In genomic region chr20:2694519-2694918, GRCh38 we compare ENCODE assay signal across 18 cellular contexts. TPM values are rescaled to one million over a fixed set of nuclear protein-coding genes. Genes with fewer than 3 reads are reported as not detected.
DNase-seq lines count a peak whose midpoint lies in the region; ATAC-seq and TF ChIP-seq lines count a peak whose summit lies in the region.
"Had no signal": no experiment of that assay in that cellular context is flagged by ENCODE, and none has a peak within 500 bp of the region (broad histone marks: within the 10 kb centered on the region; RNA-seq: fewer than 3 reads in every experiment).

No MANE protein-coding gene starts in this region.

- no peak for ATAC-seq in CD4-positive, alpha-beta T cell (ENCODE audit: poor library complexity)

- TF ChIP-seq CTCF in CD4-positive, alpha-beta T cell (IDR thresholded peaks at IDR 0.05): no peak
- TF ChIP-seq CTCF in glutamatergic neuron (IDR thresholded peaks at IDR 0.05; ENCODE audit: partially characterized antibody, unreplicated experiment) (no peak), neural cell (IDR thresholded peaks at IDR 0.05; ENCODE audit: poor library complexity, severe bottlenecking) (no peak), GM10248 (IDR thresholded peaks at IDR 0.05; ENCODE audit: control extremely low read depth, extremely low read depth, low read depth, missing control alignments) (no peak)

- no peak overlapping the region for H3K27ac ChIP-seq in CD4-positive, alpha-beta T cell (ENCODE audit: low read depth, low read length)
- H3K27ac ChIP-seq in neural cell (ENCODE audit: low read length): no peak overlapping the region
- no peak overlapping the region for H3K27ac ChIP-seq in effector memory CD4-positive, alpha-beta T cell (ENCODE audit: insufficient read depth, low read length, poor library complexity, severe bottlenecking)
- H3K27ac ChIP-seq: ascending aorta had no signal

- peaks cover 61% of the 10 kb centered on the region for H3K27me3 Mint-ChIP-seq in CD4-positive, alpha-beta T cell
- peaks cover 41% of the 10 kb centered on the region for H3K27me3 Mint-ChIP-seq in glutamatergic neuron (ENCODE audit: unreplicated experiment)

- no peaks in the 10 kb centered on the region for H3F3A ChIP-seq in neural cell (ENCODE audit: insufficient read depth, low read length, poor library complexity, severe bottlenecking)

- no peak overlapping the region for H3K27ac Mint-ChIP-seq in CD4-positive, alpha-beta T cell
- H3K27ac Mint-ChIP-seq in glutamatergic neuron (ENCODE audit: unreplicated experiment): no peak overlapping the region

- intact Hi-C loops in CD4-positive, alpha-beta T cell (cut with DNase I, micrococcal nuclease): no loop called here

- H3K4me3 ChIP-seq in NT2/D1 (ENCODE audit: insufficient read length, low read depth) (peak overlapping the region; percentile 40), neural cell (ENCODE audit: low read length) (peak overlapping the region; percentile 63)
- H3K4me3 ChIP-seq in effector memory CD4-positive, alpha-beta T cell (ENCODE audit: insufficient read depth, low read depth, low read length, poor library complexity, severe bottlenecking): no peak overlapping the region

- no peaks in the 10 kb centered on the region for H3K79me2 ChIP-seq in neural cell (replicated peaks; ENCODE audit: insufficient read depth, low read length)

- peak overlapping the region; percentile 32 for H3K9ac ChIP-seq in NT2/D1 (ENCODE audit: insufficient read length, low read depth)
- no peak overlapping the region for H3K9ac ChIP-seq in neural cell (ENCODE audit: low read length)

- no peak for TF ChIP-seq EP300 in neural cell (conservative IDR thresholded peaks at IDR 0.05; ENCODE audit: poor library complexity, severe bottlenecking)

- peak overlapping the region; percentile 35 for H3K4me2 ChIP-seq in neural cell (ENCODE audit: low read length)

- CTCF ChIA-PET in CD4-positive, alpha-beta T cell (lab: Charles Lee): interaction anchor here (1.8 to 2.1 kb wide), 2 partner anchors 35 to 58 kb away, joined by 6 read pairs; no protein-coding TSS in a partner anchor
- CTCF ChIA-PET in GM10248 (lab: Yijun Ruan, JAX): interaction anchor here (0.6 to 1.1 kb wide), 2 partner anchors 9 to 15 kb away, joined by 3 read pairs; no protein-coding TSS in a partner anchor

- no peak for TF ChIP-seq RAD21 in neural cell (conservative IDR thresholded peaks at IDR 0.05)

- H3K9me2 ChIP-seq in neural cell (ENCODE audit: insufficient read depth, low read length): no peaks in the 10 kb centered on the region

- peaks cover 18% of the 10 kb centered on the region for H3K4me1 ChIP-seq in NT2/D1 (ENCODE audit: insufficient read depth, insufficient read length)
- peaks cover 7% of the 10 kb centered on the region for H3K4me1 ChIP-seq in effector memory CD4-positive, alpha-beta T cell (ENCODE audit: control insufficient read depth, insufficient read depth, low read length, poor library complexity, severe bottlenecking)
- H3K4me1 ChIP-seq: BE2C had no signal

- H3K4me3 Mint-ChIP-seq in CD4-positive, alpha-beta T cell: peak overlapping the region; percentile 79
- peak overlapping the region; percentile 21 for H3K4me3 Mint-ChIP-seq in glutamatergic neuron (ENCODE audit: unreplicated experiment)

- H3K36me3 ChIP-seq in NT2/D1 (ENCODE audit: insufficient read depth, insufficient read length, low read length): no peaks in the 10 kb centered on the region
- no peaks in the 10 kb centered on the region for H3K36me3 ChIP-seq in neural cell (ENCODE audit: insufficient read depth, low read length)
- no peaks in the 10 kb centered on the region for H3K36me3 ChIP-seq in effector memory CD4-positive, alpha-beta T cell (ENCODE audit: control insufficient read depth, insufficient read depth, low read length)
- H3K36me3 ChIP-seq: ascending aorta, BE2C, heart left ventricle had no signal

- POLR2A ChIA-PET in CD4-positive, alpha-beta T cell (lab: Charles Lee): interaction anchor here (2.6 to 3.6 kb wide), 2 partner anchors 35 to 47 kb away, joined by 9 to 29 read pairs; no protein-coding TSS in a partner anchor
- POLR2A ChIA-PET in GM10248 (lab: Yijun Ruan, JAX): no interaction called here

- DNase-seq in CD4-positive, alpha-beta T cell: no peak
- DNase-seq in NT2/D1 (ENCODE audit: low read depth, low spot score) (no peak), glutamatergic neuron (no peak), NCI-H510A (lab: John Stamatoyannopoulos, UW) (no peak), GM10248 (ENCODE audit: extremely low spot score) (no peak)
- no peak for DNase-seq in effector memory CD4-positive, alpha-beta T cell
- no peak for DNase-seq in central memory CD4-positive, alpha-beta T cell
- DNase-seq: activated CD4-positive, alpha-beta T cell treated with anti-CD3 and anti-CD28 coated beads, Interleukin-2, amount 50 U/mL, for 1 hour; activated effector memory CD4-positive, alpha-beta T cell treated with anti-CD3 and anti-CD28 coated beads, Interleukin-2, amount 50 U/mL, for 16 hours; BE2C; cortex of kidney; DMS79 treated with DMSO at 0.1 percent for 48 hours; GOT3; NCI-H146; NCI-H345 had no signal

- peaks cover 19% of the 10 kb centered on the region for H3K4me1 Mint-ChIP-seq in CD4-positive, alpha-beta T cell (ENCODE audit: low read depth)
- peaks cover 19% of the 10 kb centered on the region for H3K4me1 Mint-ChIP-seq in glutamatergic neuron (ENCODE audit: low read depth, unreplicated experiment)

- H3K36me3 Mint-ChIP-seq in CD4-positive, alpha-beta T cell (ENCODE audit: low read depth): peaks cover 4% of the 10 kb centered on the region
- peaks cover 15% of the 10 kb centered on the region for H3K36me3 Mint-ChIP-seq in glutamatergic neuron (ENCODE audit: unreplicated experiment)

- peaks cover 26% of the 10 kb centered on the region for H3K27me3 ChIP-seq in CD4-positive, alpha-beta T cell (ENCODE audit: control insufficient read depth, insufficient read depth, low read length)
- H3K27me3 ChIP-seq in NT2/D1 (ENCODE audit: insufficient read depth, insufficient read length) (peaks cover 56% of the 10 kb centered on the region), neural cell (ENCODE audit: insufficient read depth, low read depth, low read length) (peaks cover 28% of the 10 kb centered on the region)
- H3K27me3 ChIP-seq in effector memory CD4-positive, alpha-beta T cell (replicated peaks; ENCODE audit: control insufficient read depth, insufficient read depth, low read length, poor library complexity, severe bottlenecking): peaks cover 21% of the 10 kb centered on the region

- no peak overlapping the region for H2AFZ ChIP-seq in neural cell (ENCODE audit: low read depth, low read length)

- no peaks in the 10 kb centered on the region for H3K9me3 ChIP-seq in CD4-positive, alpha-beta T cell (ENCODE audit: control insufficient read depth, low read length)
- H3K9me3 ChIP-seq in NT2/D1 (ENCODE audit: insufficient read depth, low read length) (no peaks in the 10 kb centered on the region), neural cell (ENCODE audit: low read length) (no peaks in the 10 kb centered on the region)
- no peaks in the 10 kb centered on the region for H3K9me3 ChIP-seq in effector memory CD4-positive, alpha-beta T cell (ENCODE audit: control insufficient read depth, low read length)
- H3K9me3 ChIP-seq: ascending aorta, BE2C, heart left ventricle had no signal

- H3K9me3 Mint-ChIP-seq in CD4-positive, alpha-beta T cell: no peaks in the 10 kb centered on the region
- H3K9me3 Mint-ChIP-seq in glutamatergic neuron (ENCODE audit: unreplicated experiment): peaks cover 15% of the 10 kb centered on the region

- H4K20me1 ChIP-seq in neural cell (ENCODE audit: insufficient read depth): no peaks in the 10 kb centered on the region

TF ChIP-seq in neural cell, 6 proteins besides CTCF, POLR2A, EP300 and RAD21:
- TF ChIP-seq MXI1 (conservative IDR thresholded peaks at IDR 0.05; ENCODE audit: poor library complexity, severe bottlenecking) (no peak), SMC3 (conservative IDR thresholded peaks at IDR 0.05; ENCODE audit: poor library complexity) (no peak), EZH2 (IDR thresholded peaks at IDR 0.05; ENCODE audit: borderline replicate concordance, insufficient read depth, low read length, poor library complexity, severe bottlenecking) (no peak), POLR2AphosphoS5 (IDR thresholded peaks at IDR 0.05) (no peak), TAF1 (IDR thresholded peaks at IDR 0.05; ENCODE audit: low read depth) (no peak)
- TF ChIP-seq, protein P1, sequence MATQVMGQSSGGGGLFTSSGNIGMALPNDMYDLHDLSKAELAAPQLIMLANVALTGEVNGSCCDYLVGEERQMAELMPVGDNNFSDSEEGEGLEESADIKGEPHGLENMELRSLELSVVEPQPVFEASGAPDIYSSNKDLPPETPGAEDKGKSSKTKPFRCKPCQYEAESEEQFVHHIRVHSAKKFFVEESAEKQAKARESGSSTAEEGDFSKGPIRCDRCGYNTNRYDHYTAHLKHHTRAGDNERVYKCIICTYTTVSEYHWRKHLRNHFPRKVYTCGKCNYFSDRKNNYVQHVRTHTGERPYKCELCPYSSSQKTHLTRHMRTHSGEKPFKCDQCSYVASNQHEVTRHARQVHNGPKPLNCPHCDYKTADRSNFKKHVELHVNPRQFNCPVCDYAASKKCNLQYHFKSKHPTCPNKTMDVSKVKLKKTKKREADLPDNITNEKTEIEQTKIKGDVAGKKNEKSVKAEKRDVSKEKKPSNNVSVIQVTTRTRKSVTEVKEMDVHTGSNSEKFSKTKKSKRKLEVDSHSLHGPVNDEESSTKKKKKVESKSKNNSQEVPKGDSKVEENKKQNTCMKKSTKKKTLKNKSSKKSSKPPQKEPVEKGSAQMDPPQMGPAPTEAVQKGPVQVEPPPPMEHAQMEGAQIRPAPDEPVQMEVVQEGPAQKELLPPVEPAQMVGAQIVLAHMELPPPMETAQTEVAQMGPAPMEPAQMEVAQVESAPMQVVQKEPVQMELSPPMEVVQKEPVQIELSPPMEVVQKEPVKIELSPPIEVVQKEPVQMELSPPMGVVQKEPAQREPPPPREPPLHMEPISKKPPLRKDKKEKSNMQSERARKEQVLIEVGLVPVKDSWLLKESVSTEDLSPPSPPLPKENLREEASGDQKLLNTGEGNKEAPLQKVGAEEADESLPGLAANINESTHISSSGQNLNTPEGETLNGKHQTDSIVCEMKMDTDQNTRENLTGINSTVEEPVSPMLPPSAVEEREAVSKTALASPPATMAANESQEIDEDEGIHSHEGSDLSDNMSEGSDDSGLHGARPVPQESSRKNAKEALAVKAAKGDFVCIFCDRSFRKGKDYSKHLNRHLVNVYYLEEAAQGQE (IDR thresholded peaks at IDR 0.05; ENCODE audit: borderline replicate concordance): no peak

RNA-seq across cellular contexts. Expression of gene EBF4, which starts 1.9 kb away (rescaled TPM):
- 1 to 10 TPM; 4.2 to 5.1 TPM for total RNA-seq in CD4-positive, alpha-beta T cell
- 11.0 TPM for total RNA-seq in glutamatergic neuron (ENCODE audit: unreplicated experiment)
- 10.3 and 13.2 TPM in 2 replicates for polyA plus RNA-seq in neural cell
- 8.0 and 9.1 TPM in 2 replicates for polyA minus RNA-seq in neural cell

RNA-seq across cellular contexts. Expression of gene IDH3B, which starts 30.5 kb away (rescaled TPM):
- total RNA-seq in CD4-positive, alpha-beta T cell: 100 to 1,000 TPM; 171 to 181 TPM
- 103 TPM for total RNA-seq in glutamatergic neuron (ENCODE audit: unreplicated experiment)
- polyA plus RNA-seq in neural cell: 296 and 307 TPM in 2 replicates
- polyA minus RNA-seq in neural cell: 93.0 and 101 TPM in 2 replicates

RNA-seq across cellular contexts. Expression of gene NOP56, which starts 42.1 kb away (rescaled TPM):
- total RNA-seq in CD4-positive, alpha-beta T cell: 100 to 1,000 TPM; 261 to 262 TPM
- 185 TPM for total RNA-seq in glutamatergic neuron (ENCODE audit: unreplicated experiment)
- polyA plus RNA-seq in neural cell: 184 and 188 TPM in 2 replicates
- polyA minus RNA-seq in neural cell: 126 and 134 TPM in 2 replicates
